21 cellular contexts compared by ENCODE assay signal in genomic region chr7:98753176-98753575, GRCh38.
"Had no signal": no experiment of that assay in that cellular context is flagged by ENCODE, and none has a peak within 500 bp of the region (broad histone marks: within the 10 kb centered on the region; RNA-seq: fewer than 3 reads in every experiment).

No MANE protein-coding gene starts in this region.

- H3K36me3 ChIP-seq: esophagus squamous epithelium, lower lobe of right lung, neural progenitor cell, prostate gland, right atrium auricular region, tibial artery had no signal

- H3K9ac ChIP-seq: neural progenitor cell had no signal

- FAIRE-seq: endometrium, keratinocyte had no signal

- DNase-seq: cerebellar nuclear complex; cortex of kidney; effector memory CD8-positive, alpha-beta T cell; esophagus squamous epithelium; foreskin melanocyte; left ventricle myocardium superior; lower lobe of right lung; stimulated activated CD4-positive, alpha-beta T cell treated with anti-CD3 and anti-CD28 coated beads, Interleukin-12 subunit alpha, Interleukin-12 subunit beta, amount 100 ng/mL, for 4 hours; stimulated activated CD4-positive, alpha-beta T cell treated with anti-CD3 and anti-CD28 coated beads, Interleukin-1b, Interleukin-23, amount 100 ng/mL, for 48 hours; stimulated activated CD4-positive, alpha-beta T cell treated with anti-CD3 and anti-CD28 coated beads, Interleukin-4, amount 100 ng/mL, for 1 hour; stimulated activated CD8-positive, alpha-beta memory T cell treated with anti-CD3 and anti-CD28 coated beads, Interleukin-4, amount 100 ng/mL, for 48 hours; stimulated activated naive CD8-positive, alpha-beta T cell treated with anti-CD3 and anti-CD28 coated beads, Interleukin-15, Interleukin-2, amounts not matched to agents 100 U/mL and 50 U/mL, for 24 hours; testis; tibial artery had no signal

- H3K27me3 ChIP-seq: neural progenitor cell, right atrium auricular region, testis had no signal

- H3K4me2 ChIP-seq: neural progenitor cell, smooth muscle cell had no signal

- H3K27ac ChIP-seq: esophagus squamous epithelium, lower lobe of right lung, neural progenitor cell, prostate gland, right atrium auricular region, testis had no signal

- H3K9me3 ChIP-seq: esophagus squamous epithelium, lower lobe of right lung, prostate gland, right atrium auricular region, testis had no signal

- H3K4me1 ChIP-seq: esophagus squamous epithelium, lower lobe of right lung, neural progenitor cell, prostate gland, right atrium auricular region, testis had no signal

- H3K4me3 ChIP-seq: esophagus squamous epithelium, lower lobe of right lung, neural progenitor cell, prostate gland, right atrium auricular region, smooth muscle cell, testis, tibial artery had no signal

- ATAC-seq: effector memory CD8-positive, alpha-beta T cell; left ventricle myocardium superior; lower lobe of right lung; sciatic nerve; stimulated activated naive CD8-positive, alpha-beta T cell treated with anti-CD3 and anti-CD28 coated beads, Interleukin-15, Interleukin-2, amounts not matched to agents 100 U/mL and 50 U/mL, for 24 hours had no signal

- H2AFZ ChIP-seq: neural progenitor cell had no signal
